Comparison of ENCODE assay signal across 1 cellular context in genomic region chrX:118878977-118879376, GRCh38.
TF ChIP-seq lines count a peak whose summit lies in the region.

No MANE protein-coding gene starts in this region.

TF ChIP-seq in K562, 482 proteins besides CTCF, POLR2A, EP300 and RAD21:
- TF ChIP-seq POLR3A (IDR thresholded peaks at IDR 0.05; ENCODE audit: borderline replicate concordance, extremely low read depth, insufficient read depth, insufficient read length) (no peak), HINFP (tag; conservative IDR thresholded peaks at IDR 0.05; ENCODE audit: low read depth) (no peak), RFX1 (IDR thresholded peaks at IDR 0.05) (no peak), FUS (optimal IDR thresholded peaks at IDR 0.05; ENCODE audit: low read depth, low read length) (no peak), PTRF (tag; IDR thresholded peaks at IDR 0.05) (no peak), DDX20 (tag; IDR thresholded peaks at IDR 0.05; ENCODE audit: low read depth) (no peak), SRF (CRISPR knock-in tag; IDR thresholded peaks at IDR 0.05) (no peak), GTF3C2 (IDR thresholded peaks at IDR 0.05; ENCODE audit: borderline replicate concordance, extremely low read depth, insufficient read length) (no peak), NUFIP1 (IDR thresholded peaks at IDR 0.05; ENCODE audit: partially characterized antibody) (no peak), NR2C1 (IDR thresholded peaks at IDR 0.05) (no peak), NR2C1 (tag; IDR thresholded peaks at IDR 0.05) (no peak), SNIP1 (IDR thresholded peaks at IDR 0.05; ENCODE audit: low read depth) (no peak), CC2D1A (IDR thresholded peaks at IDR 0.05) (no peak), ZNF174 (CRISPR knock-in tag; IDR thresholded peaks at IDR 0.05) (no peak), HCFC1 (IDR thresholded peaks at IDR 0.05; ENCODE audit: low read depth, low read length) (no peak), GABPA (tag; conservative IDR thresholded peaks at IDR 0.05; ENCODE audit: low read depth) (no peak)
- TF ChIP-seq, protein P1, sequence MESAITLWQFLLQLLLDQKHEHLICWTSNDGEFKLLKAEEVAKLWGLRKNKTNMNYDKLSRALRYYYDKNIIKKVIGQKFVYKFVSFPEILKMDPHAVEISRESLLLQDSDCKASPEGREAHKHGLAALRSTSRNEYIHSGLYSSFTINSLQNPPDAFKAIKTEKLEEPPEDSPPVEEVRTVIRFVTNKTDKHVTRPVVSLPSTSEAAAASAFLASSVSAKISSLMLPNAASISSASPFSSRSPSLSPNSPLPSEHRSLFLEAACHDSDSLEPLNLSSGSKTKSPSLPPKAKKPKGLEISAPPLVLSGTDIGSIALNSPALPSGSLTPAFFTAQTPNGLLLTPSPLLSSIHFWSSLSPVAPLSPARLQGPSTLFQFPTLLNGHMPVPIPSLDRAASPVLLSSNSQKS (CRISPR knock-in tag; IDR thresholded peaks at IDR 0.05) = no peak
